8 cellular contexts compared by ENCODE assay signal in genomic region chr6:149454405-149454848, GRCh38. TPM values are rescaled to one million over a fixed set of nuclear protein-coding genes. Genes with fewer than 3 reads are reported as not detected.
DNase-seq lines count a peak whose midpoint lies in the region; ATAC-seq and TF ChIP-seq lines count a peak whose summit lies in the region.

No MANE protein-coding gene starts in this region.

- H3K27ac ChIP-seq in duodenal mucosa (ENCODE audit: low read depth, low read length): peak overlapping the region; percentile 47

- no peak overlapping the region for H3K27ac Mint-ChIP-seq in stimulated activated memory B cell treated with anti-CD40 and anti-IgM and Interleukin-4, amounts not matched to agents 10 μg/mL and 1 μg/mL and 100 μg/mL, for 72 hours

- TF ChIP-seq CTCF in AG10803 (conservative IDR thresholded peaks at IDR 0.05; ENCODE audit: low read length): no peak

- H3K9me3 ChIP-seq in duodenal mucosa (ENCODE audit: control insufficient read depth in 1 of 2, low read length in 2 of 2): no peaks in the 10 kb centered on the region

- peak overlapping the region in 1 of 2 donors; percentile 39 for H3K9ac ChIP-seq in duodenal mucosa (ENCODE audit: low read depth in 1 of 2, low read length in 2 of 2)

- no peaks in the 10 kb centered on the region for H3K27me3 ChIP-seq in duodenal mucosa (ENCODE audit: control insufficient read depth in 1 of 2, insufficient read depth in 2 of 2, low read length in 2 of 2)

- no peaks in the 10 kb centered on the region for H3K27me3 Mint-ChIP-seq in stimulated activated memory B cell treated with anti-CD40 and anti-IgM and Interleukin-4, amounts not matched to agents 10 μg/mL and 1 μg/mL and 100 μg/mL, for 72 hours

- H3K36me3 ChIP-seq in duodenal mucosa (ENCODE audit: control insufficient read depth in 1 of 2, insufficient read depth in 2 of 2, low read length in 2 of 2): peaks cover 0 to 8% of the 10 kb centered on the region in 2 donors

- peaks cover 14% of the 10 kb centered on the region for H3K4me1 Mint-ChIP-seq in stimulated activated memory B cell treated with anti-CD40 and anti-IgM and Interleukin-4, amounts not matched to agents 10 μg/mL and 1 μg/mL and 100 μg/mL, for 72 hours

- ATAC-seq in HG02852 (IDR thresholded peaks at IDR 0.05; ENCODE audit: unreplicated experiment) (no peak), HG03135 (IDR thresholded peaks at IDR 0.05; ENCODE audit: unreplicated experiment) (no peak)
- no peak for ATAC-seq in stimulated activated memory B cell treated with anti-CD40 and anti-IgM and Interleukin-4, amounts not matched to agents 10 μg/mL and 1 μg/mL and 100 μg/mL, for 72 hours

- no peak overlapping the region for H3K4me3 Mint-ChIP-seq in stimulated activated memory B cell treated with anti-CD40 and anti-IgM and Interleukin-4, amounts not matched to agents 10 μg/mL and 1 μg/mL and 100 μg/mL, for 72 hours

- peaks cover 38 to 43% of the 10 kb centered on the region in 2 donors for H3K4me1 ChIP-seq in duodenal mucosa (ENCODE audit: control insufficient read depth in 1 of 2, insufficient read depth in 2 of 2, low read length in 2 of 2)

- DNase-seq in AG10803 (ENCODE audit: low read depth) (peak; percentile 95), NCI-H460 (ENCODE audit: extremely low read depth, low read depth) (peak; percentile 61), mucosa of gallbladder (ENCODE audit: low spot score) (peak; percentile 89), T-helper 2 cell (no peak)

- H3K4me3 ChIP-seq in AG10803 (ENCODE audit: low read length) (no peak overlapping the region), duodenal mucosa (ENCODE audit: low read depth in 1 of 2, low read length in 2 of 2) (peak overlapping the region; percentile 23 to 24)

- no peaks in the 10 kb centered on the region for H3K9me3 Mint-ChIP-seq in stimulated activated memory B cell treated with anti-CD40 and anti-IgM and Interleukin-4, amounts not matched to agents 10 μg/mL and 1 μg/mL and 100 μg/mL, for 72 hours

- peaks cover 41% of the 10 kb centered on the region for H3K36me3 Mint-ChIP-seq in stimulated activated memory B cell treated with anti-CD40 and anti-IgM and Interleukin-4, amounts not matched to agents 10 μg/mL and 1 μg/mL and 100 μg/mL, for 72 hours

RNA-seq across cellular contexts. Expression of gene ZC3H12D, which starts 30.4 kb away (rescaled TPM):
- total RNA-seq in NCI-H460 (2014; rRNA removed; shearing (Covaris generic)): 0.02 TPM in 1 of 2 replicates, not detected in the other
- 0.19 and 0.62 TPM in 2 replicates for polyA plus RNA-seq in NCI-H460 (2014; cell fraction: nucleus; rRNA removed)
- 1.6 TPM for total RNA-seq in mucosa of gallbladder

RNA-seq across cellular contexts. Expression of gene SUMO4, which starts 54.4 kb away (rescaled TPM):
- total RNA-seq in NCI-H460 (2014; rRNA removed; shearing (Covaris generic)): 0.23 and 0.87 TPM in 2 replicates
- polyA plus RNA-seq in NCI-H460 (2014; cell fraction: nucleus; rRNA removed): 0.19 and 0.62 TPM in 2 replicates
- total RNA-seq in mucosa of gallbladder: 1.3 TPM

Comparison
In these comparisons a context has a peak if more than half of its experiments do, and no peak if none do; other contexts are left out.
1. DNase-seq: peak in AG10803 (single experiment), NCI-H460 (single experiment) and mucosa of gallbladder (single experiment); none in T-helper 2 cell (0 of 5).